ENCODE assay signal across 20 cellular contexts in the genomic region with DNA sequence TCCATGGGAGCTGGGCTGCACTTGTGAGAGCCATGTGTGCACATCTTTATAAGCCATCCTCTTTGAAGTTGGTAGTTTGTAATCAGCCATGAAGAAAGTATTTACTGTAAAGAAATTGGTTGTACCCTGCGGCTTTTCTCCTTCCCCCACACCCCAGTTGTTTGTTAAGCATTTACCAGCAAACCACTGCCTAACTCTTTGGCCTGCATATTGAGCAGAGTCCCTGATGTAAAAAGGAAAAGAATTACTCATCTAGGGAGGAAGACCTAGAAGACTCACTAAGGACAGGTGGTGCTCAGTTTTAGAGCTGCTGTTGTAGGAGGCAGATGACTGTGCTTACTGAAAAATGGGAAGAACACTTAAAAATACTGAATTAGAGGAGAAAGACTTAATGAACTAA.
DNase-seq lines count a peak whose midpoint lies in the region; ATAC-seq and TF ChIP-seq lines count a peak whose summit lies in the region.
"Had no signal": no experiment of that assay in that cellular context is flagged by ENCODE, and none has a peak within 500 bp of the region (broad histone marks: within the 10 kb centered on the region; RNA-seq: fewer than 3 reads in every experiment).

No MANE protein-coding gene starts in this region.

- ATAC-seq in GM19463 (IDR thresholded peaks at IDR 0.05; ENCODE audit: unreplicated experiment) (peak; percentile 92), HG02798 (IDR thresholded peaks at IDR 0.05; ENCODE audit: poor library complexity, unreplicated experiment) (peak; percentile 47)
- ATAC-seq: GM23338, T-cell had no signal

- H3K36me3 ChIP-seq in esophagus squamous epithelium = peaks cover 0 to 43% (median 0%) of the 10 kb centered on the region in 3 donors

- peak; percentile 69 for DNase-seq in NCI-H2171 treated with DMSO at 0.1 percent for 48 hours (lab: John Stamatoyannopoulos, UW)
- DNase-seq in myocyte (ENCODE audit: low read depth) = peak; percentile 15
- DNase-seq in DMS153 treated with DMSO at 0.1 percent for 48 hours (lab: John Stamatoyannopoulos, UW; ENCODE audit: unreplicated experiment) = no peak
- no peak for DNase-seq in esophagus squamous epithelium (lab: John Stamatoyannopoulos, UW)
- no peak for DNase-seq in foreskin fibroblast
- no peak for DNase-seq in HEK293T (ENCODE audit: extremely low spot score)
- DNase-seq: activated CD4-positive, alpha-beta T cell treated with anti-CD3 and anti-CD28 coated beads, Interleukin-2, amount 50 U/mL, for 1 hour; AML-193; COR-L47; effector CD8-positive, alpha-beta T cell; NCI-H1048; NCI-H2029 treated with DMSO at 0.1 percent for 48 hours; NCI-H510A; Right ventricle myocardium superior; spleen; stimulated activated CD8-positive, alpha-beta memory T cell treated with anti-CD3 and anti-CD28 coated beads, Interleukin-4, amount 100 ng/mL, for 48 hours; T-cell had no signal

- WGBS in esophagus squamous epithelium, 2 donors = 60 to 93% methylated on average over 1 of the region's 1 CpG

- H3K4me3 ChIP-seq in esophagus squamous epithelium (no peak overlapping the region), foreskin fibroblast (ENCODE audit: low read depth in 1 of 2, low read length in 2 of 2) (no peak overlapping the region)
- H3K4me3 ChIP-seq: GM23338, spleen had no signal

- CTCF ChIA-PET in HEK293T (lab: Yijun Ruan, JAX) = no interaction called here

- POLR2A ChIA-PET in HEK293T (lab: Yijun Ruan, JAX) = no interaction called here

- TF ChIP-seq POLR2A in esophagus squamous epithelium (IDR thresholded peaks at IDR 0.05) = no peak

- no peak overlapping the region for H3K27ac ChIP-seq in esophagus squamous epithelium
- H3K27ac ChIP-seq: spleen had no signal

- H3K4me1 ChIP-seq in esophagus squamous epithelium = no peaks in the 10 kb centered on the region
- H3K4me1 ChIP-seq: spleen had no signal

- no peaks in the 10 kb centered on the region for H3K27me3 ChIP-seq in esophagus squamous epithelium
- H3K27me3 ChIP-seq: spleen had no signal

- intact Hi-C loops in esophagus squamous epithelium (cut with DNase I) = no loop called here

- H3K9me3 ChIP-seq in esophagus squamous epithelium = peaks cover 0 to 6% (median 0%) of the 10 kb centered on the region in 3 donors

- TF ChIP-seq CTCF in esophagus squamous epithelium (IDR thresholded peaks at IDR 0.05) = no peak
- no peak for TF ChIP-seq CTCF in foreskin fibroblast (IDR thresholded peaks at IDR 0.05; ENCODE audit: low read depth, low read length)

TF ChIP-seq in HEK293T, 16 proteins besides CTCF, POLR2A, EP300 and RAD21:
- TF ChIP-seq SUZ12 (IDR thresholded peaks at IDR 0.05) = no peak
- TF ChIP-seq FOXK2 (IDR thresholded peaks at IDR 0.05) = no peak
- TF ChIP-seq CTBP1 (IDR thresholded peaks at IDR 0.05; ENCODE audit: borderline replicate concordance) = no peak
- TF ChIP-seq TARDBP (IDR thresholded peaks at IDR 0.05) = no peak
- TF ChIP-seq, protein P1, sequence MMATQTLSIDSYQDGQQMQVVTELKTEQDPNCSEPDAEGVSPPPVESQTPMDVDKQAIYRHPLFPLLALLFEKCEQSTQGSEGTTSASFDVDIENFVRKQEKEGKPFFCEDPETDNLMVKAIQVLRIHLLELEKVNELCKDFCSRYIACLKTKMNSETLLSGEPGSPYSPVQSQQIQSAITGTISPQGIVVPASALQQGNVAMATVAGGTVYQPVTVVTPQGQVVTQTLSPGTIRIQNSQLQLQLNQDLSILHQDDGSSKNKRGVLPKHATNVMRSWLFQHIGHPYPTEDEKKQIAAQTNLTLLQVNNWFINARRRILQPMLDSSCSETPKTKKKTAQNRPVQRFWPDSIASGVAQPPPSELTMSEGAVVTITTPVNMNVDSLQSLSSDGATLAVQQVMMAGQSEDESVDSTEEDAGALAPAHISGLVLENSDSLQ (IDR thresholded peaks at IDR 0.05) = no peak

Comparison
In these comparisons a context has a peak if more than half of its experiments do, and no peak if none do; other contexts are left out.
1. DNase-seq: peak in NCI-H2171 treated with DMSO at 0.1 percent for 48 hours (single experiment) and myocyte (single experiment); none in DMS153 treated with DMSO at 0.1 percent for 48 hours (single experiment), esophagus squamous epithelium (single experiment), foreskin fibroblast (0 of 2) and HEK293T (single experiment).